In genomic region chr7:114922652-114923402, GRCh38 we compare ENCODE assay signal across 8 cellular contexts. TPM values are rescaled to one million over a fixed set of nuclear protein-coding genes. Genes with fewer than 3 reads are reported as not detected.
DNase-seq lines count a peak whose midpoint lies in the region; ATAC-seq and TF ChIP-seq lines count a peak whose summit lies in the region.

No MANE protein-coding gene starts in this region.

- H3K36me3 ChIP-seq in HAP-1 (replicated peaks), result no peaks in the 10 kb centered on the region
- peaks cover 4% of the 10 kb centered on the region; the same call in 1 of the 2 replicates for H3K36me3 ChIP-seq in MM.1S (replicated peaks; ENCODE audit: insufficient read depth, low read length)
- no peaks in the 10 kb centered on the region for H3K36me3 ChIP-seq in muscle layer of colon (ENCODE audit: insufficient read depth, low read length)

- H3K4me2 ChIP-seq in MM.1S (ENCODE audit: low read depth, low read length), result peak overlapping the region; percentile 76

- H3K4me1 ChIP-seq in HAP-1, result peaks cover 7% of the 10 kb centered on the region
- H3K4me1 ChIP-seq in MM.1S (ENCODE audit: low read length), result peaks cover 44% of the 10 kb centered on the region
- H3K4me1 ChIP-seq in muscle layer of colon (ENCODE audit: insufficient read depth, low read length), result peaks cover 17% of the 10 kb centered on the region

- H3F3A ChIP-seq in MM.1S (ENCODE audit: insufficient read depth, low read length), result peaks cover 27% of the 10 kb centered on the region

- no peaks in the 10 kb centered on the region for H3K9me3 Mint-ChIP-seq in activated CD8-positive, alpha-beta T cell treated with anti-CD3 and anti-CD28 coated beads, Interleukin-2, amount 10 ng/mL, durations not matched to agents 7 days and 5 days (ENCODE audit: insufficient read depth)
- no peaks in the 10 kb centered on the region for H3K9me3 Mint-ChIP-seq in stimulated activated naive CD8-positive, alpha-beta T cell treated with anti-CD3 and anti-CD28 coated beads, Interleukin-15, amount 100 ng/mL, for 72 hours

- H3K27me3 Mint-ChIP-seq in activated CD8-positive, alpha-beta T cell treated with anti-CD3 and anti-CD28 coated beads, Interleukin-2, amount 10 ng/mL, durations not matched to agents 7 days and 5 days (ENCODE audit: low read depth), result no peaks in the 10 kb centered on the region
- no peaks in the 10 kb centered on the region for H3K27me3 Mint-ChIP-seq in stimulated activated naive CD8-positive, alpha-beta T cell treated with anti-CD3 and anti-CD28 coated beads, Interleukin-15, amount 100 ng/mL, for 72 hours

- CTCF ChIA-PET in activated CD8-positive, alpha-beta T cell treated with anti-CD3 and anti-CD28 coated beads, Interleukin-2, amount 10 ng/mL, durations not matched to agents 7 days and 5 days (lab: Charles Lee), result interaction anchor here (1.2 to 3.9 kb wide), 4 partner anchors 10 to 86 kb away, joined by 5 to 15 read pairs (median 8); no protein-coding TSS in a partner anchor

- H3K79me2 ChIP-seq in MM.1S (ENCODE audit: low read length), result peaks cover 48% of the 10 kb centered on the region

- no peaks in the 10 kb centered on the region for H3K9me2 ChIP-seq in MM.1S (replicated peaks; ENCODE audit: insufficient read depth, low read length)

- no peak for DNase-seq in GM12864 (ENCODE audit: low read depth)
- DNase-seq in HAP-1 (ENCODE audit: low spot score in 2 of 2), result peak; percentile 41 to 51
- peak; percentile 80 for DNase-seq in MM.1S
- peak; percentile 74 for DNase-seq in activated CD8-positive, alpha-beta T cell treated with anti-CD3 and anti-CD28 coated beads, Interleukin-2, amount 10 ng/mL, durations not matched to agents 7 days and 5 days
- DNase-seq in epithelial cell of esophagus (ENCODE audit: low read depth), result peak; percentile 57
- DNase-seq in stimulated activated naive CD8-positive, alpha-beta T cell treated with anti-CD3 and anti-CD28 coated beads, Interleukin-15, amount 100 ng/mL, for 72 hours, result peak; percentile 57 to 58
- no peak for DNase-seq in globus pallidus (ENCODE audit: low spot score)

- peak overlapping the region; percentile 90 for H2AFZ ChIP-seq in MM.1S (ENCODE audit: low read length)

- peak; percentile 77 for ATAC-seq in activated CD8-positive, alpha-beta T cell treated with anti-CD3 and anti-CD28 coated beads, Interleukin-2, amount 10 ng/mL, durations not matched to agents 7 days and 5 days
- ATAC-seq in stimulated activated naive CD8-positive, alpha-beta T cell treated with anti-CD3 and anti-CD28 coated beads, Interleukin-15, amount 100 ng/mL, for 72 hours, result peak; percentile 68

- POLR2A ChIA-PET in activated CD8-positive, alpha-beta T cell treated with anti-CD3 and anti-CD28 coated beads, Interleukin-2, amount 10 ng/mL, durations not matched to agents 7 days and 5 days (lab: Charles Lee), result interaction anchor here (1.1 to 3.1 kb wide), 6 partner anchors 9 to 86 kb away, joined by 3 to 19 read pairs (median 4); no protein-coding TSS in a partner anchor

- peak overlapping the region; percentile 97 for H3K27ac Mint-ChIP-seq in activated CD8-positive, alpha-beta T cell treated with anti-CD3 and anti-CD28 coated beads, Interleukin-2, amount 10 ng/mL, durations not matched to agents 7 days and 5 days
- H3K27ac Mint-ChIP-seq in stimulated activated naive CD8-positive, alpha-beta T cell treated with anti-CD3 and anti-CD28 coated beads, Interleukin-15, amount 100 ng/mL, for 72 hours, result peak overlapping the region; percentile 96 to 98

- H4K20me1 ChIP-seq in MM.1S (ENCODE audit: insufficient read depth, low read length), result no peaks in the 10 kb centered on the region

- peak overlapping the region; percentile 91 for H3K9ac ChIP-seq in MM.1S (ENCODE audit: low read length)
- H3K9ac ChIP-seq in muscle layer of colon (ENCODE audit: low read length), result peak overlapping the region; percentile 68

- H3K4me1 Mint-ChIP-seq in activated CD8-positive, alpha-beta T cell treated with anti-CD3 and anti-CD28 coated beads, Interleukin-2, amount 10 ng/mL, durations not matched to agents 7 days and 5 days (ENCODE audit: low read depth), result peaks cover 33% of the 10 kb centered on the region
- H3K4me1 Mint-ChIP-seq in stimulated activated naive CD8-positive, alpha-beta T cell treated with anti-CD3 and anti-CD28 coated beads, Interleukin-15, amount 100 ng/mL, for 72 hours, result peaks cover 64% of the 10 kb centered on the region

- H3K27ac ChIP-seq in MM.1S (ENCODE audit: low read length) (peak overlapping the region; percentile 72), muscle layer of colon (ENCODE audit: low read depth, low read length) (peak overlapping the region; percentile 91)

- H3K9me3 ChIP-seq in HAP-1 (no peaks in the 10 kb centered on the region), MM.1S (replicated peaks; ENCODE audit: insufficient read depth, low read length) (no peaks in the 10 kb centered on the region), muscle layer of colon (ENCODE audit: low read length) (no peaks in the 10 kb centered on the region)

- peak overlapping the region; percentile 78 for H3K4me3 ChIP-seq in GM12864 (ENCODE audit: low read depth, low read length)
- H3K4me3 ChIP-seq in HAP-1, result peak overlapping the region; percentile 54
- H3K4me3 ChIP-seq in MM.1S (ENCODE audit: low read length), result peak overlapping the region; percentile 74
- H3K4me3 ChIP-seq in epithelial cell of esophagus (ENCODE audit: low read length), result peak overlapping the region; percentile 86
- H3K4me3 ChIP-seq in muscle layer of colon (ENCODE audit: low read depth in 1 of 2, low read length in 2 of 2), result peak overlapping the region; percentile 83 to 84

- TF ChIP-seq CTCF in GM12864 (IDR thresholded peaks at IDR 0.05; ENCODE audit: low read depth, low read length, missing control alignments) (no peak), MM.1S (IDR thresholded peaks at IDR 0.05; ENCODE audit: low read length) (no peak), epithelial cell of esophagus (IDR thresholded peaks at IDR 0.05; ENCODE audit: insufficient read depth, low read depth, low read length, missing control alignments) (no peak)

- in situ Hi-C loops in HAP-1 (cut with MboI; ENCODE audit: low sequenced_read_pairs), result no loop called here

- peak overlapping the region; percentile 97 for H3K4me3 Mint-ChIP-seq in activated CD8-positive, alpha-beta T cell treated with anti-CD3 and anti-CD28 coated beads, Interleukin-2, amount 10 ng/mL, durations not matched to agents 7 days and 5 days
- H3K4me3 Mint-ChIP-seq in stimulated activated naive CD8-positive, alpha-beta T cell treated with anti-CD3 and anti-CD28 coated beads, Interleukin-15, amount 100 ng/mL, for 72 hours, result peak overlapping the region; percentile 89 to 97

- H3K27me3 ChIP-seq in HAP-1 (ENCODE audit: low read depth) (no peaks in the 10 kb centered on the region), MM.1S (replicated peaks; ENCODE audit: insufficient read depth, low read length) (no peaks in the 10 kb centered on the region), muscle layer of colon (ENCODE audit: control insufficient read depth in 1 of 2, insufficient read depth in 2 of 2, low read length in 2 of 2) (no peaks in the 10 kb centered on the region)

- peaks cover 39% of the 10 kb centered on the region for H3K36me3 Mint-ChIP-seq in activated CD8-positive, alpha-beta T cell treated with anti-CD3 and anti-CD28 coated beads, Interleukin-2, amount 10 ng/mL, durations not matched to agents 7 days and 5 days (ENCODE audit: low read depth)

RNA-seq across cellular contexts. Expression of gene MDFIC, which starts 0.9 kb away (rescaled TPM):
- 10 to 100 TPM; 63.6 to 69.8 TPM for total RNA-seq in activated CD8-positive, alpha-beta T cell treated with anti-CD3 and anti-CD28 coated beads, Interleukin-2, amount 10 ng/mL, durations not matched to agents 7 days and 5 days

Comparison
In these comparisons a context has a peak if more than half of its experiments do, and no peak if none do; other contexts are left out.
1. DNase-seq: peak in HAP-1 (2 of 2), MM.1S (single experiment), activated CD8-positive, alpha-beta T cell treated with anti-CD3 and anti-CD28 coated beads, Interleukin-2, amount 10 ng/mL, durations not matched to agents 7 days and 5 days (single experiment), epithelial cell of esophagus (single experiment) and stimulated activated naive CD8-positive, alpha-beta T cell treated with anti-CD3 and anti-CD28 coated beads, Interleukin-15, amount 100 ng/mL, for 72 hours (2 of 2); none in GM12864 (single experiment) and globus pallidus (single experiment).
2. Peak in every context shown above with its lines, with median percentiles within 50 percentile points of each other: H3K4me3 ChIP-seq.